ENCODE assay signal across 1 cellular context in genomic region chr19:44401108-44401786, GRCh38.
TF ChIP-seq lines count a peak whose summit lies in the region.

ZNF285 (minus strand) TSS chr19:44401608; CDS start chr19:44397213, 4,395 bp downstream.

TF ChIP-seq in HepG2, 621 proteins besides CTCF, POLR2A, EP300 and RAD21 (continued from another document and continues in another):
- TF ChIP-seq ZNF574 (CRISPR knock-in tag; IDR thresholded peaks at IDR 0.05) (peak; percentile 73), NONO (IDR thresholded peaks at IDR 0.05) (no peak), NONO (CRISPR knock-in tag; conservative IDR thresholded peaks at IDR 0.05) (no peak), MAZ (IDR thresholded peaks at IDR 0.05; ENCODE audit: borderline replicate concordance, low read depth, low read length) (no peak), MAZ (CRISPR knock-in tag; IDR thresholded peaks at IDR 0.05; ENCODE audit: low read depth) (no peak), LCORL (IDR thresholded peaks at IDR 0.05) (no peak), LCORL (CRISPR knock-in tag; IDR thresholded peaks at IDR 0.05) (no peak), DPF2 (CRISPR knock-in tag; IDR thresholded peaks at IDR 0.05; ENCODE audit: borderline replicate concordance, low read depth) (no peak), ZBTB3 (CRISPR knock-in tag; IDR thresholded peaks at IDR 0.05; ENCODE audit: borderline replicate concordance, low read depth) (no peak), MTA3 (CRISPR knock-in tag; IDR thresholded peaks at IDR 0.05) (no peak), HIC2 (CRISPR knock-in tag; IDR thresholded peaks at IDR 0.05; ENCODE audit: low read depth) (no peak), ELF1 (CRISPR knock-in tag; IDR thresholded peaks at IDR 0.05) (peak; percentile 81), YEATS2 (CRISPR knock-in tag; IDR thresholded peaks at IDR 0.05; ENCODE audit: borderline replicate concordance) (no peak), ZNF143 (CRISPR knock-in tag; IDR thresholded peaks at IDR 0.05) (peak; percentile 91), GATAD1 (CRISPR knock-in tag; IDR thresholded peaks at IDR 0.05) (peak; percentile 74), SIN3A (IDR thresholded peaks at IDR 0.05; ENCODE audit: borderline replicate concordance, low read depth, low read length) (0 out of 2 replicates have a peak, but pooled peaks have one; percentile 38), MTF1 (CRISPR knock-in tag; IDR thresholded peaks at IDR 0.05) (no peak), ZNF530 (CRISPR knock-in tag; IDR thresholded peaks at IDR 0.05; ENCODE audit: low read depth) (no peak), REPIN1 (CRISPR knock-in tag; IDR thresholded peaks at IDR 0.05; ENCODE audit: borderline replicate concordance, low read depth) (no peak), NFYC (CRISPR knock-in tag; IDR thresholded peaks at IDR 0.05) (peak; percentile 73), ZNF652 (CRISPR knock-in tag; IDR thresholded peaks at IDR 0.05; ENCODE audit: borderline replicate concordance, low read depth) (no peak), FOXM1 (CRISPR knock-in tag; IDR thresholded peaks at IDR 0.05) (no peak), FOXK2 (IDR thresholded peaks at IDR 0.05) (no peak), ZNF576 (CRISPR knock-in tag; IDR thresholded peaks at IDR 0.05) (no peak), ZMYM4 (CRISPR knock-in tag; IDR thresholded peaks at IDR 0.05) (0 out of 2 replicates have a peak, but pooled peaks have one; percentile 41), ELK4 (CRISPR knock-in tag; IDR thresholded peaks at IDR 0.05; ENCODE audit: borderline replicate concordance) (no peak), HNF4G (IDR thresholded peaks at IDR 0.05; ENCODE audit: borderline replicate concordance, low read depth, low read length) (no peak), HNF4G (CRISPR knock-in tag; IDR thresholded peaks at IDR 0.05; ENCODE audit: borderline replicate concordance, low read depth) (no peak), ZNF710 (CRISPR knock-in tag; IDR thresholded peaks at IDR 0.05; ENCODE audit: borderline replicate concordance) (no peak), TBX2 (CRISPR knock-in tag; IDR thresholded peaks at IDR 0.05; ENCODE audit: borderline replicate concordance) (no peak), TBX3 (IDR thresholded peaks at IDR 0.05; ENCODE audit: borderline replicate concordance) (no peak), CREB1 (IDR thresholded peaks at IDR 0.05) (no peak), CREB1 (CRISPR knock-in tag; IDR thresholded peaks at IDR 0.05) (peak; percentile 66), GABPB1 (CRISPR knock-in tag; IDR thresholded peaks at IDR 0.05) (peak; percentile 90), CREM (IDR thresholded peaks at IDR 0.05) (peak; percentile 78), CREM (CRISPR knock-in tag; IDR thresholded peaks at IDR 0.05) (no peak), ARID4A (CRISPR knock-in tag; IDR thresholded peaks at IDR 0.05; ENCODE audit: borderline replicate concordance) (peak; percentile 52; the same call in 1 of the 2 replicates), ZNF430 (CRISPR knock-in tag; IDR thresholded peaks at IDR 0.05) (0 out of 2 replicates have a peak, but pooled peaks have one; percentile 16), GMEB1 (CRISPR knock-in tag; IDR thresholded peaks at IDR 0.05; ENCODE audit: borderline replicate concordance) (0 out of 2 replicates have a peak, but pooled peaks have one; percentile 44), ZNF550 (CRISPR knock-in tag; IDR thresholded peaks at IDR 0.05; ENCODE audit: borderline replicate concordance) (no peak), KLF15 (CRISPR knock-in tag; IDR thresholded peaks at IDR 0.05; ENCODE audit: borderline replicate concordance) (no peak), SMAD9 (CRISPR knock-in tag; IDR thresholded peaks at IDR 0.05) (no peak), CBX5 (CRISPR knock-in tag; IDR thresholded peaks at IDR 0.05; ENCODE audit: borderline replicate concordance) (0 out of 2 replicates have a peak, but pooled peaks have one; percentile 29), HCFC1 (IDR thresholded peaks at IDR 0.05; ENCODE audit: low read depth, low read length) (peak; percentile 75), PBX2 (CRISPR knock-in tag; IDR thresholded peaks at IDR 0.05) (no peak), THAP8 (CRISPR knock-in tag; IDR thresholded peaks at IDR 0.05; ENCODE audit: borderline replicate concordance) (no peak), DBP (CRISPR knock-in tag; IDR thresholded peaks at IDR 0.05; ENCODE audit: not compliant biosample characterization) (no peak)
